ENCODE assay signal across 8 cellular contexts in the genomic region with DNA sequence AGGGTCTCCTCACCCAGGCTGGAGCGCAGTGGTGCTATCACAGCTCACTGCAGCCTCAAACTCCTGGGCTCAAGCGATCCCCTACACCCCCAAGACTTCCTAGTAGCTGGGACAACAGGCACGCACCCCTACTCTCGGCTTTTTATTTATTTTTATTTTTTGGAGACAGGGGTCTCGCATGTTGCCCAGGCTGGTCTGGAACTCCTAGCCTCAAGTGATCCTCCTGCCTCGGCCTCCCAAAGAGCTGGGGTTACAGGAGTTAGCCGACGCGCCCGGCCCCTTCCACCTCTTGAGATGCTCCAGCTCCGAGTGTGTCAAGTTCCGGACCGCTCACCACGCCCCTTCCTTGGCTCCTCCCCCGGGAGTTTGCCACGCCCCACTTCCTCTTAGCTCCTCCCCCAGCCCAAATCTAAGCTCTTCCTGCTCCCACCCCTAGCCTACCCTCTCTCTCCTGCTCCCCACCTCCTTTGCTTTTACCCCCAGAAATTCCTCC. TPM values are rescaled to one million over a fixed set of nuclear protein-coding genes. Genes with fewer than 3 reads are reported as not detected.
DNase-seq lines count a peak whose midpoint lies in the region; ATAC-seq, FAIRE-seq and TF ChIP-seq lines count a peak whose summit lies in the region.

No MANE protein-coding gene starts in this region.

- no peak for TF ChIP-seq EP300 in tibial nerve (IDR thresholded peaks at IDR 0.05)

- H3K9me3 ChIP-seq in CD8-positive, alpha-beta T cell (ENCODE audit: low read length) = no peaks in the 10 kb centered on the region
- H3K9me3 ChIP-seq in astrocyte (ENCODE audit: insufficient read depth, low read depth, low read length) = peaks cover 6% of the 10 kb centered on the region
- no peaks in the 10 kb centered on the region for H3K9me3 ChIP-seq in tibial nerve

- CTCF ChIA-PET in CD8-positive, alpha-beta T cell (lab: Charles Lee) = interaction anchor here (0.6 to 6.3 kb wide), 6 partner anchors 8 to 115 kb away, joined by 3 to 78 read pairs (median 4); partner anchors contain the start of genes VGF and ZNHIT1

- POLR2A ChIA-PET in CD8-positive, alpha-beta T cell (lab: Charles Lee) = interaction anchor here (0.9 to 1.1 kb wide), 3 partner anchors 9 to 299 kb away, joined by 3 to 4 read pairs (median 4); partner anchors contain the start of genes PLOD3, SRRT, VGF and ZNHIT1

- H3K27ac ChIP-seq in CD8-positive, alpha-beta T cell (ENCODE audit: low read depth, low read length) = no peak overlapping the region
- H3K27ac ChIP-seq in astrocyte (ENCODE audit: low read depth, low read length) (no peak overlapping the region), tibial nerve (no peak overlapping the region)

- H3K36me3 ChIP-seq in CD8-positive, alpha-beta T cell (ENCODE audit: insufficient read depth, low read length) = no peaks in the 10 kb centered on the region
- H3K36me3 ChIP-seq in astrocyte (ENCODE audit: insufficient read depth, low read length) = no peaks in the 10 kb centered on the region
- no peaks in the 10 kb centered on the region for H3K36me3 ChIP-seq in tibial nerve

- no peak for FAIRE-seq in astrocyte (lab: Jason Lieb, UNC)

- H4K20me1 ChIP-seq in astrocyte (ENCODE audit: insufficient read depth, low read length) = peaks cover 10% of the 10 kb centered on the region

- H3K9ac ChIP-seq in astrocyte (ENCODE audit: low read length) = no peak overlapping the region

- ATAC-seq in CD8-positive, alpha-beta T cell = peak; percentile 72
- ATAC-seq in HG02981 (IDR thresholded peaks at IDR 0.05; ENCODE audit: unreplicated experiment) = peak; percentile 49
- peak; percentile 85 to 89 for ATAC-seq in natural killer cell treated with Interleukin-12 subunit alpha and Interleukin-12 subunit beta and Interleukin-15 and Interleukin-18, amount 100 ng/mL, for 72 hours
- no peak for ATAC-seq in GM18870 (IDR thresholded peaks at IDR 0.05; ENCODE audit: unreplicated experiment)
- ATAC-seq in GM18519 (IDR thresholded peaks at IDR 0.05; ENCODE audit: low FRiP score, unreplicated experiment) = no peak

- H3K4me3 ChIP-seq in CD8-positive, alpha-beta T cell (ENCODE audit: low read depth, low read length) = no peak overlapping the region
- H3K4me3 ChIP-seq in astrocyte (ENCODE audit: insufficient read depth, low read depth, low read length) (no peak overlapping the region), tibial nerve (peak overlapping the region in 1 of 4 donors; percentile 34)

- WGBS in tibial nerve, 2 donors = 5 to 9% methylated on average over 16 of the region's 16 CpGs

- H3K79me2 ChIP-seq in astrocyte (ENCODE audit: insufficient read depth, low read length) = no peaks in the 10 kb centered on the region

- H3K4me1 Mint-ChIP-seq in CD8-positive, alpha-beta T cell (ENCODE audit: low read depth) = peaks cover 43% of the 10 kb centered on the region
- peaks cover 23% of the 10 kb centered on the region for H3K4me1 Mint-ChIP-seq in astrocyte (ENCODE audit: low read depth, unreplicated experiment)
- H3K4me1 Mint-ChIP-seq in natural killer cell treated with Interleukin-12 subunit alpha and Interleukin-12 subunit beta and Interleukin-15 and Interleukin-18, amount 100 ng/mL, for 72 hours (ENCODE audit: low read depth in 2 of 2) = peaks cover 34% of the 10 kb centered on the region in 2 donors

- peaks cover 77% of the 10 kb centered on the region for H3K27me3 ChIP-seq in CD8-positive, alpha-beta T cell (ENCODE audit: insufficient read depth, low read length)
- H3K27me3 ChIP-seq in astrocyte (ENCODE audit: insufficient read depth, low read length) = peaks cover 79% of the 10 kb centered on the region
- peaks cover 3 to 100% of the 10 kb centered on the region in 2 donors for H3K27me3 ChIP-seq in tibial nerve

- H3K36me3 Mint-ChIP-seq in CD8-positive, alpha-beta T cell = no peaks in the 10 kb centered on the region
- no peaks in the 10 kb centered on the region for H3K36me3 Mint-ChIP-seq in astrocyte (ENCODE audit: low read depth, unreplicated experiment)
- H3K36me3 Mint-ChIP-seq in natural killer cell treated with Interleukin-12 subunit alpha and Interleukin-12 subunit beta and Interleukin-15 and Interleukin-18, amount 100 ng/mL, for 72 hours = no peaks in the 10 kb centered on the region

- peak overlapping the region; percentile 75 for H3K4me2 ChIP-seq in astrocyte (ENCODE audit: low read length)

- H2AFZ ChIP-seq in astrocyte (ENCODE audit: low read depth, low read length) = no peak overlapping the region

- peaks cover 57% of the 10 kb centered on the region for H3K4me1 ChIP-seq in CD8-positive, alpha-beta T cell (ENCODE audit: insufficient read depth, low read length)
- peaks cover 34% of the 10 kb centered on the region for H3K4me1 ChIP-seq in astrocyte (ENCODE audit: insufficient read depth, low read length)
- peaks cover 0 to 52% (median 27%) of the 10 kb centered on the region in 4 donors for H3K4me1 ChIP-seq in tibial nerve

- no peak for TF ChIP-seq CTCF in CD8-positive, alpha-beta T cell (IDR thresholded peaks at IDR 0.05)
- no peak for TF ChIP-seq CTCF in astrocyte (IDR thresholded peaks at IDR 0.05; ENCODE audit: insufficient read depth, low read depth, low read length)
- no peak for TF ChIP-seq CTCF in tibial nerve (IDR thresholded peaks at IDR 0.05)

- peaks cover 80% of the 10 kb centered on the region for H3K27me3 Mint-ChIP-seq in CD8-positive, alpha-beta T cell (ENCODE audit: low read depth)
- H3K27me3 Mint-ChIP-seq in astrocyte (ENCODE audit: low read depth, unreplicated experiment) = peaks cover 73% of the 10 kb centered on the region
- peaks cover 60 to 78% of the 10 kb centered on the region in 2 donors for H3K27me3 Mint-ChIP-seq in natural killer cell treated with Interleukin-12 subunit alpha and Interleukin-12 subunit beta and Interleukin-15 and Interleukin-18, amount 100 ng/mL, for 72 hours

- peak overlapping the region; percentile 63 for H3K4me3 Mint-ChIP-seq in CD8-positive, alpha-beta T cell
- H3K4me3 Mint-ChIP-seq in astrocyte (ENCODE audit: unreplicated experiment) = no peak overlapping the region
- peak overlapping the region; percentile 55 for H3K4me3 Mint-ChIP-seq in natural killer cell treated with Interleukin-12 subunit alpha and Interleukin-12 subunit beta and Interleukin-15 and Interleukin-18, amount 100 ng/mL, for 72 hours

- no peaks in the 10 kb centered on the region for H3K9me3 Mint-ChIP-seq in CD8-positive, alpha-beta T cell
- peaks cover 11% of the 10 kb centered on the region for H3K9me3 Mint-ChIP-seq in astrocyte (ENCODE audit: unreplicated experiment)
- H3K9me3 Mint-ChIP-seq in natural killer cell treated with Interleukin-12 subunit alpha and Interleukin-12 subunit beta and Interleukin-15 and Interleukin-18, amount 100 ng/mL, for 72 hours = no peaks in the 10 kb centered on the region

- DNase-seq in CD8-positive, alpha-beta T cell = peak; percentile 31 to 73 (median 59)
- DNase-seq in T-helper 2 cell (peak in 4 of 5 experiments; percentile 30 to 70 (median 54)), astrocyte (ENCODE audit: low read depth) (no peak), tibial nerve (ENCODE audit: low spot score in 2 of 2) (no peak)
- peak; percentile 77 for DNase-seq in natural killer cell treated with Interleukin-12 subunit alpha and Interleukin-12 subunit beta and Interleukin-15 and Interleukin-18, amount 100 ng/mL, for 72 hours (ENCODE audit: low spot score)

- intact Hi-C loops in CD8-positive, alpha-beta T cell (cut with DNase I, micrococcal nuclease) = loop anchor here in 1 of 2 experiments (10.0 kb wide), 1 partner anchor 279 kb away; the partner anchor contains the start of gene ACHE

- no peak for TF ChIP-seq POLR2A in tibial nerve (IDR thresholded peaks at IDR 0.05)

- H3K27ac Mint-ChIP-seq in CD8-positive, alpha-beta T cell = no peak overlapping the region
- no peak overlapping the region for H3K27ac Mint-ChIP-seq in astrocyte (ENCODE audit: unreplicated experiment)
- no peak overlapping the region for H3K27ac Mint-ChIP-seq in natural killer cell treated with Interleukin-12 subunit alpha and Interleukin-12 subunit beta and Interleukin-15 and Interleukin-18, amount 100 ng/mL, for 72 hours

RNA-seq across cellular contexts. Expression of gene NAT16, which starts 6.3 kb away (rescaled TPM):
- not detected for total RNA-seq in CD8-positive, alpha-beta T cell
- total RNA-seq in astrocyte = 0.16 TPM in 1 of 2 replicates, not detected in the other
- total RNA-seq in natural killer cell treated with Interleukin-12 subunit alpha and Interleukin-12 subunit beta and Interleukin-15 and Interleukin-18, amount 100 ng/mL, for 72 hours = not detected
- not detected for total RNA-seq in tibial nerve

RNA-seq across cellular contexts. Expression of gene VGF, which starts 8.4 kb away (rescaled TPM):
- not detected for total RNA-seq in CD8-positive, alpha-beta T cell
- total RNA-seq in astrocyte (40.5 and 51.8 TPM in 2 replicates), tibial nerve (1 to 10 TPM in 1 of 4 donors, not detected in 3; 1.0 TPM)
- under 1 TPM in 1 of 2 donors, not detected in 1; 0.31 TPM for total RNA-seq in natural killer cell treated with Interleukin-12 subunit alpha and Interleukin-12 subunit beta and Interleukin-15 and Interleukin-18, amount 100 ng/mL, for 72 hours

RNA-seq across cellular contexts. Expression of gene AP1S1, which starts 19.5 kb away (rescaled TPM):
- total RNA-seq in CD8-positive, alpha-beta T cell = 1 to 10 TPM; 2.1 to 2.2 TPM
- total RNA-seq in astrocyte (172 and 181 TPM in 2 replicates), tibial nerve (10 to 100 TPM; 14.5 to 35.4 (median 22.7) TPM)
- 10 to 100 TPM; 30.9 to 39.4 TPM for total RNA-seq in natural killer cell treated with Interleukin-12 subunit alpha and Interleukin-12 subunit beta and Interleukin-15 and Interleukin-18, amount 100 ng/mL, for 72 hours

RNA-seq across cellular contexts. Expression of gene MOGAT3, which starts 27.0 kb away (rescaled TPM):
- not detected for total RNA-seq in CD8-positive, alpha-beta T cell
- total RNA-seq in astrocyte (not detected in 2 replicates), tibial nerve (not detected)
- total RNA-seq in natural killer cell treated with Interleukin-12 subunit alpha and Interleukin-12 subunit beta and Interleukin-15 and Interleukin-18, amount 100 ng/mL, for 72 hours = not detected

RNA-seq across cellular contexts. Expression of gene PLOD3, which starts 43.6 kb away (rescaled TPM):
- 1 to 10 TPM; 6.6 to 7.5 TPM for total RNA-seq in CD8-positive, alpha-beta T cell
- total RNA-seq in astrocyte = 161 and 164 TPM in 2 replicates
- total RNA-seq in natural killer cell treated with Interleukin-12 subunit alpha and Interleukin-12 subunit beta and Interleukin-15 and Interleukin-18, amount 100 ng/mL, for 72 hours = 10 to 100 TPM; 66.2 to 72.3 TPM
- 10 to 100 TPM; 42.8 to 82.2 (median 57.8) TPM for total RNA-seq in tibial nerve

Comparison
In these comparisons a context has a peak if more than half of its experiments do, and no peak if none do; other contexts are left out.
1. ATAC-seq: peak in CD8-positive, alpha-beta T cell (single experiment), HG02981 (single experiment) and natural killer cell treated with Interleukin-12 subunit alpha and Interleukin-12 subunit beta and Interleukin-15 and Interleukin-18, amount 100 ng/mL, for 72 hours (2 of 2); none in GM18870 (single experiment) and GM18519 (single experiment).
2. DNase-seq: peak in CD8-positive, alpha-beta T cell (7 of 7), T-helper 2 cell (4 of 5) and natural killer cell treated with Interleukin-12 subunit alpha and Interleukin-12 subunit beta and Interleukin-15 and Interleukin-18, amount 100 ng/mL, for 72 hours (single experiment); none in astrocyte (single experiment) and tibial nerve (0 of 2).
3. RNA of gene VGF, which starts 8.4 kb away (total RNA-seq): 40.5 to 51.8 TPM in astrocyte; 0.31 TPM in natural killer cell treated with Interleukin-12 subunit alpha and Interleukin-12 subunit beta and Interleukin-15 and Interleukin-18, amount 100 ng/mL, for 72 hours, not detected in CD8-positive, alpha-beta T cell and 1.0 TPM in tibial nerve; every median in the first group is over 10 times any median in the second.
4. RNA of gene AP1S1, which starts 19.5 kb away (total RNA-seq): 172 to 181 TPM in astrocyte, 30.9 to 39.4 TPM in natural killer cell treated with Interleukin-12 subunit alpha and Interleukin-12 subunit beta and Interleukin-15 and Interleukin-18, amount 100 ng/mL, for 72 hours and 14.5 to 35.4 TPM in tibial nerve; 2.1 to 2.2 TPM in CD8-positive, alpha-beta T cell; every median in the first group is over 4 times any median in the second.